9 cellular contexts compared by ENCODE assay signal in genomic region chr1:176206961-176207902, GRCh38. TPM values are rescaled to one million over a fixed set of nuclear protein-coding genes. Genes with fewer than 3 reads are reported as not detected.
DNase-seq lines count a peak whose midpoint lies in the region; ATAC-seq, FAIRE-seq and TF ChIP-seq lines count a peak whose summit lies in the region.
"Had no signal": no experiment of that assay in that cellular context is flagged by ENCODE, and none has a peak within 500 bp of the region (broad histone marks: within the 10 kb centered on the region; RNA-seq: fewer than 3 reads in every experiment).

Gene COP1 (minus strand): TSS chr1:176207286. CDS start chr1:176206978, 308 bp downstream.

- H3K4me3 ChIP-seq in WI38 (ENCODE audit: low read depth, low read length) (peak within 1 kb of the TSS; percentile 89), bronchial epithelial cell (ENCODE audit: low read depth, low read length) (peak within 1 kb of the TSS; percentile 95)

- H3K36me3 ChIP-seq in bronchial epithelial cell (ENCODE audit: control insufficient read depth, insufficient read depth, low read length), result no peaks in the 10 kb centered on the region

- DNase-seq in AG08395 (ENCODE audit: low spot score) (peak; percentile 99), NCI-H2227 treated with DMSO at 0.1 percent for 48 hours (lab: John Stamatoyannopoulos, UW) (peak; percentile 97), bronchial epithelial cell (ENCODE audit: low read depth) (peak; percentile 92), iPS-NIHi7 (ENCODE audit: extremely low spot score) (peak; percentile 97), smooth muscle cell of the brain vasculature (ENCODE audit: low read depth, low spot score) (peak; percentile 88)

- ATAC-seq in GM18907 (IDR thresholded peaks at IDR 0.05; ENCODE audit: unreplicated experiment) (peak; percentile 80), HG03159 (IDR thresholded peaks at IDR 0.05; ENCODE audit: unreplicated experiment) (peak; percentile 80)

- no peaks in the 10 kb centered on the region for H3K27me3 ChIP-seq in bronchial epithelial cell (ENCODE audit: control insufficient read depth, insufficient read depth, low read length)

- TF ChIP-seq CTCF in WI38 (IDR thresholded peaks at IDR 0.05; ENCODE audit: low read depth, low read length) (no peak), bronchial epithelial cell (IDR thresholded peaks at IDR 0.05; ENCODE audit: insufficient read depth, low read length, severe bottlenecking) (no peak)

- no peak for FAIRE-seq in bronchial epithelial cell (lab: Jason Lieb, UNC)
- FAIRE-seq: colon had no signal

RNA-seq across cellular contexts. Expression of gene COP1, which starts in this region (rescaled TPM):
- total RNA-seq in bronchial epithelial cell, result 47.6 and 70.0 TPM in 2 replicates

Comparison
In these comparisons a context has a peak if more than half of its experiments do, and no peak if none do; other contexts are left out.
1. Peak in every context shown above with its lines: DNase-seq, ATAC-seq and H3K4me3 ChIP-seq.